Comparison of ENCODE assay signal across 1 cellular context in genomic region chr7:125605241-125605640, GRCh38.
TF ChIP-seq lines count a peak whose summit lies in the region.

No MANE protein-coding gene starts in this region.

TF ChIP-seq in K562, 482 proteins besides CTCF, POLR2A, EP300 and RAD21 (continued from another document and continues in another):
- TF ChIP-seq NFIC (IDR thresholded peaks at IDR 0.05) (peak; percentile 37), NR2F6 (CRISPR knock-in tag; IDR thresholded peaks at IDR 0.05) (no peak), ZNF408 (CRISPR knock-in tag; IDR thresholded peaks at IDR 0.05; ENCODE audit: low read depth) (no peak), MAFK (IDR thresholded peaks at IDR 0.05; ENCODE audit: low read length) (peak; percentile 30; the same call in 1 of the 2 replicates), MCM5 (IDR thresholded peaks at IDR 0.05; ENCODE audit: low read depth) (no peak), MCM7 (IDR thresholded peaks at IDR 0.05) (no peak), CREB5 (CRISPR knock-in tag; IDR thresholded peaks at IDR 0.05) (no peak), ZNF316 (IDR thresholded peaks at IDR 0.05) (peak; percentile 75), KDM1A (IDR thresholded peaks at IDR 0.05) (peak in 1 of 2 experiments; percentile 37; a peak in 2 of 4 replicates), CC2D1A (IDR thresholded peaks at IDR 0.05) (0 out of 2 replicates have a peak, but pooled peaks have one; percentile 29), GABPA (tag; conservative IDR thresholded peaks at IDR 0.05; ENCODE audit: low read depth) (no peak), ARID1B (IDR thresholded peaks at IDR 0.05) (peak; percentile 77), POLR2B (IDR thresholded peaks at IDR 0.05; ENCODE audit: low read depth, partially characterized antibody) (no peak), JUN (IDR thresholded peaks at IDR 0.05; ENCODE audit: borderline replicate concordance, low read depth, low read length) (0 out of 2 replicates have a peak, but pooled peaks have one; percentile 19), JUN (CRISPR knock-in tag; IDR thresholded peaks at IDR 0.05; ENCODE audit: borderline replicate concordance) (no peak), NFRKB (IDR thresholded peaks at IDR 0.05; ENCODE audit: low read depth) (no peak), KAT8 (IDR thresholded peaks at IDR 0.05; ENCODE audit: low read depth) (no peak), MTA2 (IDR thresholded peaks at IDR 0.05; ENCODE audit: low read depth) (0 out of 2 replicates have a peak, but pooled peaks have one; percentile 23), JUND (IDR thresholded peaks at IDR 0.05; ENCODE audit: borderline replicate concordance, low read depth, low read length) (peak; percentile 69; the same call in 1 of the 2 replicates), JUND (tag; IDR thresholded peaks at IDR 0.05; ENCODE audit: borderline replicate concordance, low read depth, low read length) (peak; percentile 76; the same call in 2 of the 3 replicates), SMARCA4 (IDR thresholded peaks at IDR 0.05) (peak; percentile 70), ARNT (IDR thresholded peaks at IDR 0.05) (no peak), ZBTB5 (IDR thresholded peaks at IDR 0.05) (no peak), SMAD4 (CRISPR knock-in tag; conservative IDR thresholded peaks at IDR 0.05) (no peak), SOX6 (IDR thresholded peaks at IDR 0.05) (0 out of 2 replicates have a peak, but pooled peaks have one; percentile 16), ETV6 (IDR thresholded peaks at IDR 0.05; ENCODE audit: borderline replicate concordance in 1 of 2, low read depth in 2 of 2, low read length in 1 of 2) (no peak), ETV6 (CRISPR knock-in tag; IDR thresholded peaks at IDR 0.05; ENCODE audit: borderline replicate concordance) (no peak), ATF3 (IDR thresholded peaks at IDR 0.05) (peak; percentile 79), ATF3 (CRISPR knock-in tag; conservative IDR thresholded peaks at IDR 0.05) (no peak), UBTF (IDR thresholded peaks at IDR 0.05; ENCODE audit: borderline replicate concordance in 1 of 2, low read depth in 2 of 2, low read length in 2 of 2) (no peak), CHAMP1 (IDR thresholded peaks at IDR 0.05) (0 out of 2 replicates have a peak, but pooled peaks have one; percentile 27), IRF2 (CRISPR knock-in tag; IDR thresholded peaks at IDR 0.05) (no peak), SPI1 (IDR thresholded peaks at IDR 0.05; ENCODE audit: borderline replicate concordance, low read depth, low read length) (no peak), SRSF9 (IDR thresholded peaks at IDR 0.05; ENCODE audit: borderline replicate concordance, low read depth, low read length) (no peak), ZNF311 (CRISPR knock-in tag; IDR thresholded peaks at IDR 0.05) (no peak), TEAD4 (IDR thresholded peaks at IDR 0.05; ENCODE audit: low read length) (peak; percentile 64), TEAD4 (CRISPR knock-in tag; IDR thresholded peaks at IDR 0.05; ENCODE audit: borderline replicate concordance) (no peak), E2F6 (IDR thresholded peaks at IDR 0.05; ENCODE audit: borderline replicate concordance in 1 of 2, extremely low read depth in 1 of 2, insufficient read depth in 1 of 2, insufficient read length in 1 of 2, low read depth in 1 of 2, low read length in 1 of 2, poor library complexity in 1 of 2, severe bottlenecking in 1 of 2) (no peak), THRAP3 (IDR thresholded peaks at IDR 0.05; ENCODE audit: borderline replicate concordance) (no peak), CBX1 (IDR thresholded peaks at IDR 0.05; ENCODE audit: low read depth) (no peak), PKNOX1 (IDR thresholded peaks at IDR 0.05) (no peak), FOXM1 (IDR thresholded peaks at IDR 0.05; ENCODE audit: low read depth) (peak; percentile 57; the same call in 1 of the 2 replicates), FOXM1 (CRISPR knock-in tag; IDR thresholded peaks at IDR 0.05; ENCODE audit: low read depth) (no peak), NFE2 (IDR thresholded peaks at IDR 0.05; ENCODE audit: low read depth) (peak; percentile 50), NCOR1 (IDR thresholded peaks at IDR 0.05) (peak; percentile 43; the same call in 1 of the 2 replicates), C11orf30 (IDR thresholded peaks at IDR 0.05; ENCODE audit: low read depth) (peak; percentile 54; the same call in 1 of the 2 replicates), STAT5A (IDR thresholded peaks at IDR 0.05; ENCODE audit: borderline replicate concordance, low read length) (peak; percentile 31; the same call in 1 of the 2 replicates), TRIM25 (IDR thresholded peaks at IDR 0.05; ENCODE audit: borderline replicate concordance) (no peak), MAFG (tag; conservative IDR thresholded peaks at IDR 0.05) (peak; percentile 75), ILK (tag; IDR thresholded peaks at IDR 0.05; ENCODE audit: borderline replicate concordance, low read depth) (no peak), FOSL1 (tag; conservative IDR thresholded peaks at IDR 0.05) (peak; percentile 69), EWSR1 (IDR thresholded peaks at IDR 0.05; ENCODE audit: borderline replicate concordance, low read depth, partially characterized antibody) (no peak), MNT (conservative IDR thresholded peaks at IDR 0.05) (no peak), TRIM24 (IDR thresholded peaks at IDR 0.05) (no peak), CBFA2T2 (conservative IDR thresholded peaks at IDR 0.05) (peak; percentile 53), STAT5B (CRISPR knock-in tag; IDR thresholded peaks at IDR 0.05) (no peak)
